9 cellular contexts compared by ENCODE assay signal in genomic region chr16:52434224-52434623, GRCh38.
"Had no signal": no experiment of that assay in that cellular context is flagged by ENCODE, and none has a peak within 500 bp of the region (broad histone marks: within the 10 kb centered on the region; RNA-seq: fewer than 3 reads in every experiment).

No MANE protein-coding gene starts in this region.

- H3K36me3 ChIP-seq: HAP-1 had no signal

- ATAC-seq: HCT116, K562 had no signal

- H3K9ac ChIP-seq: GM23248 had no signal

- H3K27ac ChIP-seq: GM23248, HL-60 had no signal

- H3K4me3 Mint-ChIP-seq: HFFc6 had no signal

- H3K4me3 ChIP-seq: GM23248, HAP-1, K562 had no signal

- H3K27ac Mint-ChIP-seq: HFFc6 had no signal

- H3K9me3 ChIP-seq: HAP-1 had no signal

- DNase-seq: GM23248, GOT3, H7, HFFc6, IMR-90 had no signal

- H2AFZ ChIP-seq: GM23248 had no signal

- FAIRE-seq: K562 had no signal
